ENCODE assay signal across 8 cellular contexts in genomic region chr3:69052567-69052898, GRCh38. TPM values are rescaled to one million over a fixed set of nuclear protein-coding genes. Genes with fewer than 3 reads are reported as not detected.
DNase-seq lines count a peak whose midpoint lies in the region; ATAC-seq and TF ChIP-seq lines count a peak whose summit lies in the region.

No MANE protein-coding gene starts in this region.

- H3K27me3 Mint-ChIP-seq in stimulated activated naive CD8-positive, alpha-beta T cell treated with anti-CD3 and anti-CD28 coated beads, Interleukin-15, amount 100 ng/mL, for 72 hours, result no peaks in the 10 kb centered on the region

- H3K27me3 ChIP-seq in A673 (replicated peaks; ENCODE audit: insufficient read depth, low read depth, low read length, poor library complexity), result no peaks in the 10 kb centered on the region
- no peaks in the 10 kb centered on the region for H3K27me3 ChIP-seq in WERI-Rb-1 (ENCODE audit: insufficient read depth, low read depth, severe bottlenecking)
- H3K27me3 ChIP-seq in right cardiac atrium (ENCODE audit: control insufficient read depth, insufficient read depth), result no peaks in the 10 kb centered on the region

- BruUV-seq in A673 (replicated peaks; lab: Mats Ljungman, UMichigan), result no TSS peak

- peaks cover 31% of the 10 kb centered on the region for H3K4me1 Mint-ChIP-seq in stimulated activated naive CD8-positive, alpha-beta T cell treated with anti-CD3 and anti-CD28 coated beads, Interleukin-15, amount 100 ng/mL, for 72 hours

- no peak for TF ChIP-seq CTCF in A673 (conservative IDR thresholded peaks at IDR 0.05; ENCODE audit: low read depth, low read length)
- no peak for TF ChIP-seq CTCF in WERI-Rb-1 (IDR thresholded peaks at IDR 0.05; ENCODE audit: low read depth, low read length)

- no peaks in the 10 kb centered on the region for H3K9me3 Mint-ChIP-seq in stimulated activated naive CD8-positive, alpha-beta T cell treated with anti-CD3 and anti-CD28 coated beads, Interleukin-15, amount 100 ng/mL, for 72 hours

- no peak for DNase-seq in A673 (ENCODE audit: low spot score)
- DNase-seq in WERI-Rb-1, result no peak
- no peak for DNase-seq in right cardiac atrium
- DNase-seq in stimulated activated naive CD8-positive, alpha-beta T cell treated with anti-CD3 and anti-CD28 coated beads, Interleukin-15, amount 100 ng/mL, for 72 hours, result no peak
- DNase-seq in NCI-H1436 treated with DMSO at 0.1 percent for 48 hours (lab: John Stamatoyannopoulos, UW), result no peak
- no peak for DNase-seq in head of caudate nucleus
- DNase-seq in cerebellar nuclear complex (lab: John Stamatoyannopoulos, UW), result no peak

- POLR2A ChIA-PET in A673 (lab: Charles Lee; ENCODE audit: low non-redundant PET), result no interaction called here

- H3K4me3 ChIP-seq in A673 (ENCODE audit: low read depth, low read length, poor library complexity, severe bottlenecking) (peak overlapping the region; percentile 92), WERI-Rb-1 (ENCODE audit: low read depth, low read length) (peak overlapping the region; percentile 97), right cardiac atrium (ENCODE audit: low read length) (peak overlapping the region; percentile 90)

- H3K27ac ChIP-seq in A673 (ENCODE audit: low read depth, low read length, poor library complexity, severe bottlenecking), result peak overlapping the region; percentile 84
- peak overlapping the region; percentile 82 for H3K27ac ChIP-seq in WERI-Rb-1
- H3K27ac ChIP-seq in right cardiac atrium (ENCODE audit: low read length), result peak overlapping the region; percentile 75

- CTCF ChIA-PET in A673 (lab: Charles Lee), result no interaction called here

- 33% methylated on average over 3 of the region's 3 CpGs for WGBS in right cardiac atrium

- peaks cover 20% of the 10 kb centered on the region for H3K36me3 ChIP-seq in A673 (ENCODE audit: insufficient read depth, low read length, poor library complexity, severe bottlenecking)
- peaks cover 21% of the 10 kb centered on the region for H3K36me3 ChIP-seq in WERI-Rb-1

- H3K4me1 ChIP-seq in A673 (ENCODE audit: insufficient read depth, low read length, poor library complexity, severe bottlenecking), result no peaks in the 10 kb centered on the region
- H3K4me1 ChIP-seq in right cardiac atrium (ENCODE audit: control insufficient read depth, insufficient read depth, low read length), result peaks cover 6% of the 10 kb centered on the region

- ATAC-seq in GM21619 (IDR thresholded peaks at IDR 0.05; ENCODE audit: unreplicated experiment) (peak; percentile 0), right cardiac atrium (peak; percentile 2 to 7)
- peak; percentile 4 for ATAC-seq in stimulated activated naive CD8-positive, alpha-beta T cell treated with anti-CD3 and anti-CD28 coated beads, Interleukin-15, amount 100 ng/mL, for 72 hours

- intact Hi-C loops in A673 (cut with micrococcal nuclease; ENCODE audit: unreplicated experiment) (no loop called here), right cardiac atrium (cut with DNase I) (no loop called here), head of caudate nucleus (cut with DNase I) (no loop called here)

- H3K9me3 ChIP-seq in A673 (ENCODE audit: low read depth, low read length, poor library complexity, severe bottlenecking) (no peaks in the 10 kb centered on the region), WERI-Rb-1 (ENCODE audit: severe bottlenecking) (no peaks in the 10 kb centered on the region), right cardiac atrium (ENCODE audit: control insufficient read depth, low read length) (no peaks in the 10 kb centered on the region)

- peak overlapping the region; percentile 97 to 100 for H3K4me3 Mint-ChIP-seq in stimulated activated naive CD8-positive, alpha-beta T cell treated with anti-CD3 and anti-CD28 coated beads, Interleukin-15, amount 100 ng/mL, for 72 hours

- peak overlapping the region; percentile 93 to 98 for H3K27ac Mint-ChIP-seq in stimulated activated naive CD8-positive, alpha-beta T cell treated with anti-CD3 and anti-CD28 coated beads, Interleukin-15, amount 100 ng/mL, for 72 hours

RNA-seq across cellular contexts. Expression of gene TMF1, which starts 0.4 kb away (rescaled TPM):
- total RNA-seq in A673 (2021) (12.4 and 14.2 TPM in 2 replicates), right cardiac atrium (10 to 100 TPM; 21.1 to 28.5 (median 22.5) TPM)
- 6.7 TPM for polyA plus RNA-seq in right cardiac atrium

RNA-seq across cellular contexts. Expression of gene UBA3, which starts 27.6 kb away (rescaled TPM):
- total RNA-seq in A673 (2021) (40.5 and 55.0 TPM in 2 replicates), right cardiac atrium (10 to 100 TPM; 63.8 to 67.5 (median 65.2) TPM)
- polyA plus RNA-seq in right cardiac atrium, result 51.4 TPM

RNA-seq across cellular contexts. Expression of gene ARL6IP5, which starts 32.2 kb away (rescaled TPM):
- 23.9 and 28.2 TPM in 2 replicates for total RNA-seq in A673 (2021)
- total RNA-seq in right cardiac atrium, result 100 to 1,000 TPM; 162 to 233 (median 227) TPM
- polyA plus RNA-seq in right cardiac atrium, result 261 TPM

RNA-seq across cellular contexts. Expression of gene EOGT, which starts 39.0 kb away (rescaled TPM):
- total RNA-seq in A673 (2021) (2.9 and 4.6 TPM in 2 replicates), right cardiac atrium (100 to 1,000 TPM in 1 of 4 donors, 10 to 100 TPM in 3; 47.5 to 112 (median 56.6) TPM)
- 26.1 TPM for polyA plus RNA-seq in right cardiac atrium
